9 cellular contexts compared by ENCODE assay signal in genomic region chr2:136255648-136256461, GRCh38.
DNase-seq lines count a peak whose midpoint lies in the region; ATAC-seq and TF ChIP-seq lines count a peak whose summit lies in the region.
"Had no signal": no experiment of that assay in that cellular context is flagged by ENCODE, and none has a peak within 500 bp of the region (broad histone marks: within the 10 kb centered on the region; RNA-seq: fewer than 3 reads in every experiment).

No MANE protein-coding gene starts in this region.

- ATAC-seq in CD4-positive, alpha-beta T cell (ENCODE audit: poor library complexity), result peak; percentile 94
- ATAC-seq in GM18511 (IDR thresholded peaks at IDR 0.05; ENCODE audit: unreplicated experiment) (peak; percentile 45), HG03139 (IDR thresholded peaks at IDR 0.05; ENCODE audit: unreplicated experiment) (peak; percentile 29), activated B cell treated with CpG ODN at 0.5 μM for 24 hours (ENCODE audit: low read depth) (peak; percentile 63), GM18517 (IDR thresholded peaks at IDR 0.05; ENCODE audit: unreplicated experiment) (no peak)

- no peaks in the 10 kb centered on the region for H3K9me3 ChIP-seq in CD4-positive, alpha-beta T cell (ENCODE audit: control insufficient read depth, low read length)
- no peaks in the 10 kb centered on the region for H3K9me3 ChIP-seq in MG63

- intact Hi-C loops in CD4-positive, alpha-beta T cell (cut with DNase I, micrococcal nuclease), result loop anchor here (5.0 to 10.0 kb wide), 3 partner anchors 121 to 331 kb away; partner anchors contain the start of gene CXCR4 (in 1 of the 2)
- intact Hi-C loops in activated B cell treated with CpG ODN at 0.5 μM for 24 hours (cut with micrococcal nuclease), result loop anchor here (1.0 to 5.0 kb wide), 14 partner anchors 10 to 339 kb away; partner anchors contain the start of genes CXCR4 and DARS1

- H3K4me3 Mint-ChIP-seq in CD4-positive, alpha-beta T cell, result no peak overlapping the region
- peak overlapping the region; percentile 55 for H3K4me3 Mint-ChIP-seq in activated B cell treated with CpG ODN at 0.5 μM for 24 hours

- no peaks in the 10 kb centered on the region for H3K36me3 ChIP-seq in MG63

- TF ChIP-seq CTCF in CD4-positive, alpha-beta T cell (IDR thresholded peaks at IDR 0.05), result peak; percentile 45
- no peak for TF ChIP-seq CTCF in activated B cell treated with CpG ODN at 0.5 μM for 24 hours (IDR thresholded peaks at IDR 0.05)

- no peaks in the 10 kb centered on the region for H3K27me3 ChIP-seq in CD4-positive, alpha-beta T cell (ENCODE audit: control insufficient read depth, insufficient read depth, low read length)
- no peaks in the 10 kb centered on the region for H3K27me3 ChIP-seq in MG63

- no peak overlapping the region for H3K27ac ChIP-seq in CD4-positive, alpha-beta T cell (ENCODE audit: low read depth, low read length)

- peaks cover 26% of the 10 kb centered on the region for H3K4me1 Mint-ChIP-seq in CD4-positive, alpha-beta T cell (ENCODE audit: low read depth)
- peaks cover 86% of the 10 kb centered on the region for H3K4me1 Mint-ChIP-seq in activated B cell treated with CpG ODN at 0.5 μM for 24 hours

- no peaks in the 10 kb centered on the region for H3K27me3 Mint-ChIP-seq in CD4-positive, alpha-beta T cell
- no peaks in the 10 kb centered on the region for H3K27me3 Mint-ChIP-seq in activated B cell treated with CpG ODN at 0.5 μM for 24 hours

- H3K36me3 Mint-ChIP-seq in CD4-positive, alpha-beta T cell (ENCODE audit: low read depth), result no peaks in the 10 kb centered on the region
- no peaks in the 10 kb centered on the region for H3K36me3 Mint-ChIP-seq in activated B cell treated with CpG ODN at 0.5 μM for 24 hours (ENCODE audit: low read depth)

- DNase-seq in CD4-positive, alpha-beta T cell, result peak in 7 of 10 experiments; percentile 13 to 45 (median 31)
- DNase-seq in activated B cell treated with CpG ODN at 0.5 μM for 24 hours (no peak), MG63 (no peak), kidney tubule cell (ENCODE audit: low spot score) (no peak)
- DNase-seq in stimulated activated CD4-positive, alpha-beta T cell treated with anti-CD3 and anti-CD28 coated beads, Interleukin-4, amount 100 ng/mL, for 1 hour, result no peak

- peak overlapping the region; percentile 12 for H3K27ac Mint-ChIP-seq in CD4-positive, alpha-beta T cell
- peak overlapping the region; percentile 92 for H3K27ac Mint-ChIP-seq in activated B cell treated with CpG ODN at 0.5 μM for 24 hours

- CTCF ChIA-PET in CD4-positive, alpha-beta T cell (lab: Charles Lee), result interaction anchor here (1.2 to 1.6 kb wide), 6 partner anchors 11 to 342 kb away, joined by 3 to 6 read pairs (median 4); no protein-coding TSS in a partner anchor
- CTCF ChIA-PET in activated B cell treated with CpG ODN at 0.5 μM for 24 hours (lab: Charles Lee), result interaction anchor here (0.6 to 5.2 kb wide), 26 partner anchors 10 to 341 kb away, joined by 3 to 51 read pairs (median 4); no protein-coding TSS in a partner anchor

- POLR2A ChIA-PET in CD4-positive, alpha-beta T cell (lab: Charles Lee), result interaction anchor here (0.9 to 1.2 kb wide), 3 partner anchors 11 to 126 kb away, joined by 3 read pairs; no protein-coding TSS in a partner anchor
- POLR2A ChIA-PET in activated B cell treated with CpG ODN at 0.5 μM for 24 hours (lab: Charles Lee), result interaction anchor here (0.8 to 5.9 kb wide), 33 partner anchors 11 to 259 kb away, joined by 3 to 111 read pairs (median 5); partner anchors contain the start of gene CXCR4

- H3K4me3 ChIP-seq in MG63, result no peak overlapping the region
- H3K4me3 ChIP-seq: lung had no signal

- H3K9me3 Mint-ChIP-seq in CD4-positive, alpha-beta T cell, result no peaks in the 10 kb centered on the region
- no peaks in the 10 kb centered on the region for H3K9me3 Mint-ChIP-seq in activated B cell treated with CpG ODN at 0.5 μM for 24 hours

Comparison
In these comparisons a context has a peak if more than half of its experiments do, and no peak if none do; other contexts are left out.
1. DNase-seq: peak in CD4-positive, alpha-beta T cell (7 of 10); none in activated B cell treated with CpG ODN at 0.5 μM for 24 hours (single experiment), MG63 (single experiment), stimulated activated CD4-positive, alpha-beta T cell treated with anti-CD3 and anti-CD28 coated beads, Interleukin-4, amount 100 ng/mL, for 1 hour (single experiment) and kidney tubule cell (single experiment).